8 cellular contexts compared by ENCODE assay signal in the genomic region with DNA sequence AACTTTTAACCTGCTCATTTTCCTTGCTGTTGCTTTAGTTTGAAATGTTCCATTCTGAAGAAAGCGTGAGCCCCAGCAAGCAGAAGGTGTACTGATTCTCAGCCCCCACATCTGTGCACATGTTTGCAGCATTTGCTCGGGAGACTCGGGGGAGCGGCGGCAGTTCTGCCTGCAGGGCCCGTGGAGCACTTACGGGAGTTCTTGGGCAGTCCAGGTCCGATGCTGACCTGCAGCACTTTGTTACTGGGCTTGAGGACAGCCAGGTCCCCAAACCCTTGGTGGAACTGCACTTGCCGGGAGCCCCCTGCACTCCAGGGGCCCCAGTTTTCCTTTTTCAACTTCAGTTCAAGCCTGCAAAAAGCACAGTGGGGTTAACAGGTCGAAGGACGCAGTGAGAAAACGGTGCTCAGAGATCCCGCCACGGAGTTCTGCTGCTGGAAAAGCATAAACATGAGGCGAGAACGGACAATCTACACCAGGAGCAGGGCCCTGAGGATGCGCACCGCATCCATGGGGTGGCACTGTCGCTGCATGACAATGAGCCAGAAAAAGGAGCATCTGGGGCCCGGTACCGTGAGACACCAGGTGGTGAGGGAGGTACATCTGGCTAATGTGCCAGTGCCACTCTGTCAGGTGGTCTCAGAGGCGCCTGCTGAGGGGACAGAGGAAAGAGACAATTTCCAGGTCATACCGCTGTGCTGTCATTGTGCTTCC. TPM values are rescaled to one million over a fixed set of nuclear protein-coding genes. Genes with fewer than 3 reads are reported as not detected.
DNase-seq lines count a peak whose midpoint lies in the region; ATAC-seq, FAIRE-seq and TF ChIP-seq lines count a peak whose summit lies in the region.

No MANE protein-coding gene starts in this region.

- no peaks in the 10 kb centered on the region for H3K36me3 ChIP-seq in DND-41 (ENCODE audit: insufficient read depth, low read length)
- H3K36me3 ChIP-seq in kidney epithelial cell (ENCODE audit: control insufficient read depth, insufficient read depth, low read length) = peaks cover 6% of the 10 kb centered on the region
- H3K36me3 ChIP-seq in kidney (ENCODE audit: control insufficient read depth in 1 of 2, insufficient read depth in 2 of 2, low read length in 2 of 2) = peaks cover 6 to 8% of the 10 kb centered on the region in 2 donors

- peak; percentile 51 for TF ChIP-seq CTCF in DND-41 (IDR thresholded peaks at IDR 0.05; ENCODE audit: borderline replicate concordance, extremely low read depth, low read length, poor library complexity, severe bottlenecking)
- peak; percentile 56 for TF ChIP-seq CTCF in WI38 (IDR thresholded peaks at IDR 0.05; ENCODE audit: low read depth, low read length)
- peak; percentile 50 for TF ChIP-seq CTCF in kidney epithelial cell (IDR thresholded peaks at IDR 0.05; ENCODE audit: insufficient read depth, low read length, poor library complexity, severe bottlenecking)
- TF ChIP-seq CTCF in kidney (IDR thresholded peaks at IDR 0.05; ENCODE audit: borderline replicate concordance, extremely low read depth, insufficient read depth) = no peak

- no peaks in the 10 kb centered on the region for H3K9me3 ChIP-seq in DND-41 (ENCODE audit: insufficient read depth, low read length, severe bottlenecking)
- no peaks in the 10 kb centered on the region for H3K9me3 ChIP-seq in kidney (ENCODE audit: control insufficient read depth in 1 of 2, low read length in 2 of 2)

- H3K27ac ChIP-seq in DND-41 (ENCODE audit: low read length) = no peak overlapping the region
- H3K27ac ChIP-seq in kidney (ENCODE audit: low read depth in 2 of 2, low read length in 2 of 2) = no peak overlapping the region

- no peaks in the 10 kb centered on the region for H3K79me2 ChIP-seq in DND-41 (ENCODE audit: insufficient read depth, low read length)

- DNase-seq in DND-41 = no peak
- DNase-seq in NCI-H1092 treated with DMSO at 0.1 percent for 48 hours (lab: John Stamatoyannopoulos, UW) = peak; percentile 46
- DNase-seq in kidney epithelial cell (ENCODE audit: low read depth) = no peak
- DNase-seq in ACHN = no peak
- no peak for DNase-seq in kidney

- no peaks in the 10 kb centered on the region for H3K4me1 ChIP-seq in DND-41 (ENCODE audit: insufficient read depth, low read length)
- peaks cover 0 to 5% of the 10 kb centered on the region in 2 donors for H3K4me1 ChIP-seq in kidney (ENCODE audit: control insufficient read depth in 1 of 2, insufficient read depth in 1 of 2, low read depth in 1 of 2, low read length in 2 of 2)

- no peak overlapping the region for H3K4me2 ChIP-seq in DND-41 (ENCODE audit: insufficient read depth, low read length)

- no peak for ATAC-seq in DND-41 (ENCODE audit: insufficient read depth, low read depth)
- no peak for ATAC-seq in HG03196 (IDR thresholded peaks at IDR 0.05; ENCODE audit: unreplicated experiment)
- ATAC-seq in HG03045 (IDR thresholded peaks at IDR 0.05; ENCODE audit: unreplicated experiment) = no peak

- no peak overlapping the region for H3K9ac ChIP-seq in DND-41 (ENCODE audit: low read depth, low read length)
- no peak overlapping the region for H3K9ac ChIP-seq in kidney (ENCODE audit: low read length in 2 of 2)

- H4K20me1 ChIP-seq in DND-41 (ENCODE audit: insufficient read depth, low read length) = no peaks in the 10 kb centered on the region

- in situ Hi-C loops in ACHN (cut with HindIII; ENCODE audit: low pct_ligation_motif_present, low pct_unique_long_range_greater_than_20kb, low sequenced_read_pairs) = no loop called here

- H3K27me3 ChIP-seq in DND-41 (ENCODE audit: insufficient read depth, low read length, poor library complexity) = no peaks in the 10 kb centered on the region
- no peaks in the 10 kb centered on the region for H3K27me3 ChIP-seq in kidney epithelial cell (ENCODE audit: control insufficient read depth, insufficient read depth, low read length)

- FAIRE-seq in kidney (lab: Jason Lieb, UNC) = no peak

- H3K4me3 ChIP-seq in DND-41 (ENCODE audit: low read depth in 1 of 2, low read length in 2 of 2) (no peak overlapping the region), WI38 (ENCODE audit: low read depth, low read length) (no peak overlapping the region), kidney epithelial cell (ENCODE audit: low read depth, low read length) (no peak overlapping the region), kidney (ENCODE audit: low read length in 2 of 2) (no peak overlapping the region)

- H2AFZ ChIP-seq in DND-41 (ENCODE audit: low read depth, low read length) = no peak overlapping the region

- intact Hi-C loops in kidney (cut with DNase I) = no loop called here

RNA-seq across cellular contexts. Expression of a gene that starts 45.6 kb away (rescaled TPM):
- total RNA-seq in kidney epithelial cell = not detected in 2 replicates
- not detected for total RNA-seq in kidney
- polyA plus RNA-seq in kidney (ENCODE audit: insufficient read depth, low read depth, low replicate concordance) = not detected

RNA-seq across cellular contexts. Expression of a gene that starts 56.1 kb away (rescaled TPM):
- 12.8 and 15.8 TPM in 2 replicates for total RNA-seq in kidney epithelial cell
- total RNA-seq in kidney = 0.94 TPM
- polyA plus RNA-seq in kidney (ENCODE audit: insufficient read depth, low read depth, low replicate concordance) = 0.26 TPM
